Comparison of ENCODE assay signal across 33 cellular contexts in genomic region chr4:103397527-103397926, GRCh38.
"Had no signal": no experiment of that assay in that cellular context is flagged by ENCODE, and none has a peak within 500 bp of the region (broad histone marks: within the 10 kb centered on the region; RNA-seq: fewer than 3 reads in every experiment).

No MANE protein-coding gene starts in this region.

- H3K27ac ChIP-seq: brain microvascular endothelial cell, coronary artery, dorsolateral prefrontal cortex, foreskin keratinocyte, gastrocnemius medialis, heart left ventricle, WERI-Rb-1 had no signal

- H3K4me3 Mint-ChIP-seq: activated CD4-positive, alpha-beta memory T cell treated with anti-CD3 and anti-CD28 coated beads for 36 hours; activated CD4-positive, alpha-beta T cell treated with anti-CD3 and anti-CD28 coated beads for 36 hours; activated CD4-positive, alpha-beta T cell treated with anti-CD3 and anti-CD28 coated beads, Interleukin-2, amount 10 ng/mL, durations not matched to agents 24 days and 14 days; activated CD8-positive, alpha-beta memory T cell treated with anti-CD3 and anti-CD28 coated beads, Interleukin-2, amount 10 ng/mL, durations not matched to agents 7 days and 5 days; activated CD8-positive, alpha-beta T cell treated with anti-CD3 and anti-CD28 coated beads, Interleukin-2, amount 10 ng/mL, durations not matched to agents 7 days and 5 days; activated naive CD8-positive, alpha-beta T cell; activated T-cell treated with anti-CD3 and anti-CD28 coated beads, Interleukin-2, amount 50 U/mL, for 72 hours; central memory CD8-positive, alpha-beta T cell; dendritic cell treated with granulocyte-macrophage colony-stimulating factor and Interleukin-4, amounts not matched to agents 40 ng/mL and 50 ng/mL, for 4 days; endodermal cell; T-helper 17 cell; T-helper 2 cell treated with Interferon-gamma antibody and Interleukin-4, amounts not matched to agents 5 μg/mL and 100 μg/mL, for 36 hours had no signal

- H3K27me3 Mint-ChIP-seq: activated CD4-positive, alpha-beta memory T cell treated with anti-CD3 and anti-CD28 coated beads for 36 hours; activated CD4-positive, alpha-beta T cell treated with anti-CD3 and anti-CD28 coated beads, Interleukin-2, amount 10 ng/mL, durations not matched to agents 24 days and 14 days; activated CD8-positive, alpha-beta memory T cell treated with anti-CD3 and anti-CD28 coated beads, Interleukin-2, amount 10 ng/mL, durations not matched to agents 7 days and 5 days; activated naive CD8-positive, alpha-beta T cell; central memory CD8-positive, alpha-beta T cell; dendritic cell treated with granulocyte-macrophage colony-stimulating factor and Interleukin-4, amounts not matched to agents 40 ng/mL and 50 ng/mL, for 4 days; T-helper 17 cell had no signal

- H3K4me1 ChIP-seq: foreskin keratinocyte, gastrocnemius medialis, heart left ventricle had no signal

- H3K36me3 ChIP-seq: brain microvascular endothelial cell, gastrocnemius medialis, heart left ventricle, WERI-Rb-1 had no signal

- H3K27me3 ChIP-seq: brain microvascular endothelial cell, foreskin keratinocyte, gastrocnemius medialis, heart left ventricle had no signal

- H3K36me3 Mint-ChIP-seq: activated CD4-positive, alpha-beta memory T cell treated with anti-CD3 and anti-CD28 coated beads for 36 hours; activated CD8-positive, alpha-beta memory T cell treated with anti-CD3 and anti-CD28 coated beads, Interleukin-2, amount 10 ng/mL, durations not matched to agents 7 days and 5 days; activated naive CD8-positive, alpha-beta T cell had no signal

- H3K4me1 Mint-ChIP-seq: activated CD4-positive, alpha-beta T cell treated with anti-CD3 and anti-CD28 coated beads for 36 hours; activated CD4-positive, alpha-beta T cell treated with anti-CD3 and anti-CD28 coated beads, Interleukin-2, amount 10 ng/mL, durations not matched to agents 24 days and 14 days; activated CD8-positive, alpha-beta memory T cell treated with anti-CD3 and anti-CD28 coated beads, Interleukin-2, amount 10 ng/mL, durations not matched to agents 7 days and 5 days; central memory CD8-positive, alpha-beta T cell; T-helper 17 cell had no signal

- H3K9me3 Mint-ChIP-seq: activated CD4-positive, alpha-beta memory T cell treated with anti-CD3 and anti-CD28 coated beads for 36 hours; activated CD4-positive, alpha-beta T cell treated with anti-CD3 and anti-CD28 coated beads, Interleukin-2, amount 10 ng/mL, durations not matched to agents 24 days and 14 days; activated T-cell treated with anti-CD3 and anti-CD28 coated beads, Interleukin-2, amount 50 U/mL, for 72 hours; endodermal cell; T-helper 2 cell treated with Interferon-gamma antibody and Interleukin-4, amounts not matched to agents 5 μg/mL and 100 μg/mL, for 36 hours had no signal

- DNase-seq: activated CD4-positive, alpha-beta memory T cell treated with anti-CD3 and anti-CD28 coated beads for 36 hours; activated CD4-positive, alpha-beta T cell treated with anti-CD3 and anti-CD28 coated beads for 36 hours; activated CD4-positive, alpha-beta T cell treated with anti-CD3 and anti-CD28 coated beads, Interleukin-2, amount 10 ng/mL, durations not matched to agents 24 days and 14 days; activated CD4-positive, CD25-positive, alpha-beta regulatory T cell; activated CD4-positive, CD25-positive, alpha-beta regulatory T cell treated with anti-CD3 and anti-CD28 coated beads, Interleukin-2, amount 50 U/mL, for 72 hours; activated CD8-positive, alpha-beta memory T cell treated with anti-CD3 and anti-CD28 coated beads, Interleukin-2, amount 10 ng/mL, durations not matched to agents 7 days and 5 days; activated CD8-positive, alpha-beta memory T cell treated with anti-CD3 and anti-CD28 coated beads, Interleukin-2, amount 50 U/mL, for 4 hours; activated CD8-positive, alpha-beta T cell treated with anti-CD3 and anti-CD28 coated beads, Interleukin-2, amount 10 ng/mL, durations not matched to agents 7 days and 5 days; activated gamma-delta T cell; activated naive CD4-positive, alpha-beta T cell; activated naive CD4-positive, alpha-beta T cell treated with anti-CD3 and anti-CD28 coated beads, Interleukin-2, amount 50 U/mL, for 16 hours; activated T-cell treated with anti-CD3 and anti-CD28 coated beads, Interleukin-2, amount 50 U/mL, for 1 hour; activated T-cell treated with anti-CD3 and anti-CD28 coated beads, Interleukin-2, amount 50 U/mL, for 72 hours; amniotic stem cell; anterior cingulate cortex; brain microvascular endothelial cell; dorsolateral prefrontal cortex; effector memory CD4-positive, alpha-beta T cell; endodermal cell; foreskin keratinocyte; gastrocnemius medialis; glutamatergic neuron; heart left ventricle; T-helper 1 cell; T-helper 17 cell; T1000; WERI-Rb-1 had no signal

- ATAC-seq: activated CD4-positive, alpha-beta T cell treated with anti-CD3 and anti-CD28 coated beads for 36 hours; activated CD8-positive, alpha-beta memory T cell treated with anti-CD3 and anti-CD28 coated beads, Interleukin-2, amount 10 ng/mL, durations not matched to agents 7 days and 5 days; activated CD8-positive, alpha-beta T cell treated with anti-CD3 and anti-CD28 coated beads, Interleukin-2, amount 10 ng/mL, durations not matched to agents 7 days and 5 days; activated T-cell treated with anti-CD3 and anti-CD28 coated beads, Interleukin-2, amount 50 U/mL, for 72 hours; esophagus mucosa; foreskin keratinocyte; gastrocnemius medialis; heart left ventricle; T-helper 17 cell had no signal

- H3K9me3 ChIP-seq: gastrocnemius medialis, heart left ventricle had no signal

- H3K27ac Mint-ChIP-seq: activated CD4-positive, alpha-beta memory T cell treated with anti-CD3 and anti-CD28 coated beads for 36 hours; activated CD4-positive, alpha-beta T cell treated with anti-CD3 and anti-CD28 coated beads for 36 hours; activated CD4-positive, alpha-beta T cell treated with anti-CD3 and anti-CD28 coated beads, Interleukin-2, amount 10 ng/mL, durations not matched to agents 24 days and 14 days; activated CD8-positive, alpha-beta memory T cell treated with anti-CD3 and anti-CD28 coated beads, Interleukin-2, amount 10 ng/mL, durations not matched to agents 7 days and 5 days; activated CD8-positive, alpha-beta T cell treated with anti-CD3 and anti-CD28 coated beads, Interleukin-2, amount 10 ng/mL, durations not matched to agents 7 days and 5 days; activated naive CD8-positive, alpha-beta T cell; activated T-cell treated with anti-CD3 and anti-CD28 coated beads, Interleukin-2, amount 50 U/mL, for 72 hours; dendritic cell treated with granulocyte-macrophage colony-stimulating factor and Interleukin-4, amounts not matched to agents 40 ng/mL and 50 ng/mL, for 4 days; endodermal cell; T-helper 17 cell; T-helper 2 cell treated with Interferon-gamma antibody and Interleukin-4, amounts not matched to agents 5 μg/mL and 100 μg/mL, for 36 hours had no signal

- H3K4me3 ChIP-seq: coronary artery, dorsolateral prefrontal cortex, gastrocnemius medialis, heart left ventricle had no signal
